Comparison of ENCODE assay signal across 14 cellular contexts in the genomic region with DNA sequence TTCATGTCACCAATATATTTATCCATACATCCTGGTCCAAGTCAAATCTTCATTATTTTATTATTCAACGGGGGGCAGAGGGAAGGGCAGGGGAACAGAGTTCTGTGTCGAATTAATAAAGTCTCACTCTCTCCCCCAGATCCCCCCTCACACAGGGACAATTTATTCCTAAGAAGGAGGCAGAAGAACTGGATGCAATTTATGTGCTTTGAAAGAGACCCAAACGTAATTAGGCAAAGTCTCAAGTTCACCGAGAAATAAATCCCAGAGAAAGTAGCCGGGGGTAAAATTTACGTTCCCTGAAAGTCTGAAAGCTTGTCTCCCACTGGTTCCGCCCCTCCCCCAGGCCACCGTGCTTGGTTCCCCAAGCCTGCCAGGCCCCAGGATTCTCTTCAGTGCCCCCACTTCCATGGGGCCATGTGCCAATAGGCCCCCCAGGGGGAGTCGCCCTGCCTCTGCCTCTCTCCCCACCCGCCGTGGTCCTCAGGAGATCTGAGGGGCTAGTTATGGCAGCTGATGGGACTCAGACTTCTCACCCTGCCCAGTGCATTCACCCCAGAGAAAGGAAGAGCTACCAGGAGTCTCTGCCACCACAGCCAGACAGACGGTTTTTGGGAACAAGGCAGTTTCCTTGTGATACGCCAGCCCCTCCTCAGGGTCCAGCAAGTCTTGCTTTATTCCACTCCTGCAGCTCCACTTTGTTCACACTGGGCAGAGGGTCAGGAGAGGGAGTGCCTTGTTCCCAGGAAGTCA.
"Had no signal": no experiment of that assay in that cellular context is flagged by ENCODE, and none has a peak within 500 bp of the region (broad histone marks: within the 10 kb centered on the region; RNA-seq: fewer than 3 reads in every experiment).

No MANE protein-coding gene starts in this region.

- H3K4me3 Mint-ChIP-seq: activated CD4-positive, alpha-beta T cell treated with anti-CD3 and anti-CD28 coated beads, Interleukin-2, amount 10 ng/mL, durations not matched to agents 24 days and 14 days; activated naive CD4-positive, alpha-beta T cell treated with anti-CD3 and anti-CD28 coated beads for 36 hours; mesothelial cell of epicardium had no signal

- H3K27ac Mint-ChIP-seq: activated CD4-positive, alpha-beta T cell treated with anti-CD3 and anti-CD28 coated beads, Interleukin-2, amount 10 ng/mL, durations not matched to agents 24 days and 14 days; activated naive CD4-positive, alpha-beta T cell treated with anti-CD3 and anti-CD28 coated beads for 36 hours; mesothelial cell of epicardium; progenitor cell of endocrine pancreas had no signal

- H3K4me3 ChIP-seq: cardiac muscle cell, colonic mucosa, gastrocnemius medialis, heart right ventricle had no signal

- H3K36me3 Mint-ChIP-seq: mesothelial cell of epicardium, naive B cell had no signal

- H3K27me3 ChIP-seq: cardiac muscle cell, colonic mucosa, gastrocnemius medialis had no signal

- H3K9me3 Mint-ChIP-seq: activated CD4-positive, alpha-beta T cell treated with anti-CD3 and anti-CD28 coated beads, Interleukin-2, amount 10 ng/mL, durations not matched to agents 24 days and 14 days; activated naive CD4-positive, alpha-beta T cell treated with anti-CD3 and anti-CD28 coated beads for 36 hours; mesothelial cell of epicardium had no signal

- ATAC-seq: gastrocnemius medialis, heart right ventricle, sciatic nerve had no signal

- H3K36me3 ChIP-seq: cardiac muscle cell, colonic mucosa, gastrocnemius medialis, heart right ventricle had no signal

- H3K4me1 ChIP-seq: colonic mucosa had no signal

- H3K27me3 Mint-ChIP-seq: activated CD4-positive, alpha-beta T cell treated with anti-CD3 and anti-CD28 coated beads, Interleukin-2, amount 10 ng/mL, durations not matched to agents 24 days and 14 days had no signal

- DNase-seq: activated naive CD4-positive, alpha-beta T cell treated with anti-CD3 and anti-CD28 coated beads for 36 hours; colonic mucosa; effector CD8-positive, alpha-beta T cell; gastrocnemius medialis; heart right ventricle; naive B cell; nucleus accumbens; stimulated activated naive CD4-positive, alpha-beta T cell treated with Interleukin-2 at 50 U/mL for 16 hours; T-helper 1 cell had no signal

- H3K4me1 Mint-ChIP-seq: activated CD4-positive, alpha-beta T cell treated with anti-CD3 and anti-CD28 coated beads, Interleukin-2, amount 10 ng/mL, durations not matched to agents 24 days and 14 days; naive B cell had no signal

- H3K9me3 ChIP-seq: colonic mucosa, gastrocnemius medialis, heart right ventricle had no signal
